ENCODE assay signal across 17 cellular contexts in genomic region chr12:131892711-131893604, GRCh38. TPM values are rescaled to one million over a fixed set of nuclear protein-coding genes. Genes with fewer than 3 reads are reported as not detected.
A peak's percentile ranks its signal among the peaks of the same experiment; 100 is the strongest.
DNase-seq lines count a peak whose midpoint lies in the region; ATAC-seq and TF ChIP-seq lines count a peak whose summit lies in the region.
"Had no signal": no experiment of that assay in that cellular context is flagged by ENCODE, and none has a peak within 500 bp of the region (broad histone marks: within the 10 kb centered on the region; RNA-seq: fewer than 3 reads in every experiment).

No MANE protein-coding gene starts in this region.

- no peak for TF ChIP-seq CTCF in type B pancreatic cell (conservative IDR thresholded peaks at IDR 0.05)

- CTCF ChIA-PET in activated naive CD4-positive, alpha-beta T cell treated with anti-CD3 and anti-CD28 coated beads, Interleukin-2, amount 10 ng/mL, durations not matched to agents 7 days and 5 days (lab: Charles Lee): no interaction called here

- H3K27me3 Mint-ChIP-seq in activated naive CD4-positive, alpha-beta T cell treated with anti-CD3 and anti-CD28 coated beads, Interleukin-2, amount 10 ng/mL, durations not matched to agents 7 days and 5 days: peaks cover 15% of the 10 kb centered on the region
- H3K27me3 Mint-ChIP-seq in activated T-helper 1 cell treated with anti-CD3 and anti-CD28 coated beads, Interleukin-12 subunit alpha, Interleukin-12 subunit beta, Interleukin-2, Interleukin-4 antibody, amounts not matched to agents 30 ng/mL and 10 ng/mL and 1 ng/mL, durations not matched to agents 14 hours and 24 hours and 36 hours (ENCODE audit: insufficient read depth): peaks cover 14% of the 10 kb centered on the region
- peaks cover 6% of the 10 kb centered on the region for H3K27me3 Mint-ChIP-seq in type B pancreatic cell

- peak overlapping the region; percentile 45 for H3K4me3 Mint-ChIP-seq in activated naive CD4-positive, alpha-beta T cell treated with anti-CD3 and anti-CD28 coated beads, Interleukin-2, amount 10 ng/mL, durations not matched to agents 7 days and 5 days
- peak overlapping the region; percentile 39 for H3K4me3 Mint-ChIP-seq in activated T-helper 1 cell treated with anti-CD3 and anti-CD28 coated beads, Interleukin-12 subunit alpha, Interleukin-12 subunit beta, Interleukin-2, Interleukin-4 antibody, amounts not matched to agents 30 ng/mL and 10 ng/mL and 1 ng/mL, durations not matched to agents 14 hours and 24 hours and 36 hours
- H3K4me3 Mint-ChIP-seq in type B pancreatic cell: peak overlapping the region; percentile 64

- peak overlapping the region; percentile 46 for H3K27ac Mint-ChIP-seq in activated naive CD4-positive, alpha-beta T cell treated with anti-CD3 and anti-CD28 coated beads, Interleukin-2, amount 10 ng/mL, durations not matched to agents 7 days and 5 days
- no peak overlapping the region for H3K27ac Mint-ChIP-seq in activated naive CD4-positive, alpha-beta T cell treated with anti-CD3 and anti-CD28 coated beads, Interleukin-2, amount 50 U/mL, for 72 hours
- H3K27ac Mint-ChIP-seq in activated T-helper 1 cell treated with anti-CD3 and anti-CD28 coated beads, Interleukin-12 subunit alpha, Interleukin-12 subunit beta, Interleukin-2, Interleukin-4 antibody, amounts not matched to agents 30 ng/mL and 10 ng/mL and 1 ng/mL, durations not matched to agents 14 hours and 24 hours and 36 hours: no peak overlapping the region
- H3K27ac Mint-ChIP-seq in type B pancreatic cell: peak overlapping the region; percentile 60

- intact Hi-C loops in activated T-helper 1 cell treated with anti-CD3 and anti-CD28 coated beads, Interleukin-12 subunit alpha, Interleukin-12 subunit beta, Interleukin-2, Interleukin-4 antibody, amounts not matched to agents 30 ng/mL and 10 ng/mL and 1 ng/mL, durations not matched to agents 14 hours and 24 hours and 36 hours (cut with micrococcal nuclease): loop anchor here (10.0 kb wide), 3 partner anchors 208 to 1018 kb away; partner anchors contain the start of gene RAN

- no peak for ATAC-seq in activated naive CD4-positive, alpha-beta T cell treated with anti-CD3 and anti-CD28 coated beads, Interleukin-2, amount 50 U/mL, for 72 hours
- ATAC-seq in GM18520 (IDR thresholded peaks at IDR 0.05; ENCODE audit: unreplicated experiment): no peak
- ATAC-seq: pancreas had no signal

- H3K9me3 Mint-ChIP-seq in activated naive CD4-positive, alpha-beta T cell treated with anti-CD3 and anti-CD28 coated beads, Interleukin-2, amount 10 ng/mL, durations not matched to agents 7 days and 5 days: no peaks in the 10 kb centered on the region
- no peaks in the 10 kb centered on the region for H3K9me3 Mint-ChIP-seq in activated naive CD4-positive, alpha-beta T cell treated with anti-CD3 and anti-CD28 coated beads, Interleukin-2, amount 50 U/mL, for 72 hours
- H3K9me3 Mint-ChIP-seq in activated T-helper 1 cell treated with anti-CD3 and anti-CD28 coated beads, Interleukin-12 subunit alpha, Interleukin-12 subunit beta, Interleukin-2, Interleukin-4 antibody, amounts not matched to agents 30 ng/mL and 10 ng/mL and 1 ng/mL, durations not matched to agents 14 hours and 24 hours and 36 hours: no peaks in the 10 kb centered on the region
- H3K9me3 Mint-ChIP-seq in type B pancreatic cell: no peaks in the 10 kb centered on the region

- peaks cover 2% of the 10 kb centered on the region for H3K36me3 Mint-ChIP-seq in activated naive CD4-positive, alpha-beta T cell treated with anti-CD3 and anti-CD28 coated beads, Interleukin-2, amount 10 ng/mL, durations not matched to agents 7 days and 5 days
- no peaks in the 10 kb centered on the region for H3K36me3 Mint-ChIP-seq in activated naive CD4-positive, alpha-beta T cell treated with anti-CD3 and anti-CD28 coated beads, Interleukin-2, amount 50 U/mL, for 72 hours
- H3K36me3 Mint-ChIP-seq in activated T-helper 1 cell treated with anti-CD3 and anti-CD28 coated beads, Interleukin-12 subunit alpha, Interleukin-12 subunit beta, Interleukin-2, Interleukin-4 antibody, amounts not matched to agents 30 ng/mL and 10 ng/mL and 1 ng/mL, durations not matched to agents 14 hours and 24 hours and 36 hours (ENCODE audit: low read depth): no peaks in the 10 kb centered on the region
- no peaks in the 10 kb centered on the region for H3K36me3 Mint-ChIP-seq in type B pancreatic cell

- peaks cover 18% of the 10 kb centered on the region for H3K4me1 Mint-ChIP-seq in activated naive CD4-positive, alpha-beta T cell treated with anti-CD3 and anti-CD28 coated beads, Interleukin-2, amount 10 ng/mL, durations not matched to agents 7 days and 5 days
- H3K4me1 Mint-ChIP-seq in activated T-helper 1 cell treated with anti-CD3 and anti-CD28 coated beads, Interleukin-12 subunit alpha, Interleukin-12 subunit beta, Interleukin-2, Interleukin-4 antibody, amounts not matched to agents 30 ng/mL and 10 ng/mL and 1 ng/mL, durations not matched to agents 14 hours and 24 hours and 36 hours (ENCODE audit: low read depth): no peaks in the 10 kb centered on the region
- H3K4me1 Mint-ChIP-seq in type B pancreatic cell (ENCODE audit: unreplicated experiment): peaks cover 13% of the 10 kb centered on the region

- DNase-seq in activated naive CD4-positive, alpha-beta T cell treated with anti-CD3 and anti-CD28 coated beads, Interleukin-2, amount 10 ng/mL, durations not matched to agents 7 days and 5 days: no peak
- no peak for DNase-seq in activated naive CD4-positive, alpha-beta T cell treated with anti-CD3 and anti-CD28 coated beads, Interleukin-2, amount 50 U/mL, for 72 hours (ENCODE audit: low spot score in 2 of 2)
- no peak for DNase-seq in activated T-helper 1 cell treated with anti-CD3 and anti-CD28 coated beads, Interleukin-12 subunit alpha, Interleukin-12 subunit beta, Interleukin-2, Interleukin-4 antibody, amounts not matched to agents 30 ng/mL and 10 ng/mL and 1 ng/mL, durations not matched to agents 14 hours and 24 hours and 36 hours (ENCODE audit: low spot score)
- DNase-seq in midbrain (lab: John Stamatoyannopoulos, UW): peak; percentile 2
- no peak for DNase-seq in type B pancreatic cell (ENCODE audit: extremely low spot score, unreplicated experiment)
- no peak for DNase-seq in pons (ENCODE audit: low spot score)
- DNase-seq in stimulated activated naive CD4-positive, alpha-beta T cell treated with Interleukin-2 at 50 U/mL for 16 hours (lab: John Stamatoyannopoulos, UW): no peak
- DNase-seq: activated CD4-positive, alpha-beta T cell treated with anti-CD3 and anti-CD28 coated beads, Interleukin-2, amount 50 U/mL, for 1 hour; activated gamma-delta T cell; DMS79 treated with DMSO at 0.1 percent for 48 hours; erythroblast; mammary epithelial cell; NCI-H2081; stimulated activated CD4-positive, alpha-beta T cell treated with anti-CD3 and anti-CD28 coated beads, Interleukin-15, amount 100 ng/mL, for 24 hours; SW 1271 had no signal

RNA-seq across cellular contexts. Expression of gene ULK1, which starts 1.5 kb away (rescaled TPM):
- 10 to 100 TPM; 17.1 to 33.9 TPM for total RNA-seq in activated naive CD4-positive, alpha-beta T cell treated with anti-CD3 and anti-CD28 coated beads, Interleukin-2, amount 50 U/mL, for 72 hours
- 28.4 TPM in 2 replicates for total RNA-seq in activated T-helper 1 cell treated with anti-CD3 and anti-CD28 coated beads, Interleukin-12 subunit alpha, Interleukin-12 subunit beta, Interleukin-2, Interleukin-4 antibody, amounts not matched to agents 30 ng/mL and 10 ng/mL and 1 ng/mL, durations not matched to agents 14 hours and 24 hours and 36 hours
- total RNA-seq in type B pancreatic cell (ENCODE audit: low replicate concordance): 80.0 and 99.3 TPM in 2 replicates

RNA-seq across cellular contexts. Expression of gene PUS1, which starts 36.1 kb away (rescaled TPM):
- 10 to 100 TPM; 16.6 to 49.9 TPM for total RNA-seq in activated naive CD4-positive, alpha-beta T cell treated with anti-CD3 and anti-CD28 coated beads, Interleukin-2, amount 50 U/mL, for 72 hours
- total RNA-seq in activated T-helper 1 cell treated with anti-CD3 and anti-CD28 coated beads, Interleukin-12 subunit alpha, Interleukin-12 subunit beta, Interleukin-2, Interleukin-4 antibody, amounts not matched to agents 30 ng/mL and 10 ng/mL and 1 ng/mL, durations not matched to agents 14 hours and 24 hours and 36 hours: 92.1 and 100.0 TPM in 2 replicates
- total RNA-seq in type B pancreatic cell (ENCODE audit: low replicate concordance): 32.2 and 38.1 TPM in 2 replicates

RNA-seq across cellular contexts. Expression of gene EP400, which starts 56.8 kb away (rescaled TPM):
- total RNA-seq in activated naive CD4-positive, alpha-beta T cell treated with anti-CD3 and anti-CD28 coated beads, Interleukin-2, amount 50 U/mL, for 72 hours: 10 to 100 TPM; 55.6 to 57.4 TPM
- total RNA-seq in activated T-helper 1 cell treated with anti-CD3 and anti-CD28 coated beads, Interleukin-12 subunit alpha, Interleukin-12 subunit beta, Interleukin-2, Interleukin-4 antibody, amounts not matched to agents 30 ng/mL and 10 ng/mL and 1 ng/mL, durations not matched to agents 14 hours and 24 hours and 36 hours: 66.6 TPM in 2 replicates
- 41.4 and 55.2 TPM in 2 replicates for total RNA-seq in type B pancreatic cell (ENCODE audit: low replicate concordance)

Comparison
In these comparisons a context has a peak if more than half of its experiments do, and no peak if none do; other contexts are left out.
1. H3K27ac Mint-ChIP-seq: peak in activated naive CD4-positive, alpha-beta T cell treated with anti-CD3 and anti-CD28 coated beads, Interleukin-2, amount 10 ng/mL, durations not matched to agents 7 days and 5 days (single experiment) and type B pancreatic cell (single experiment); none in activated naive CD4-positive, alpha-beta T cell treated with anti-CD3 and anti-CD28 coated beads, Interleukin-2, amount 50 U/mL, for 72 hours (0 of 2) and activated T-helper 1 cell treated with anti-CD3 and anti-CD28 coated beads, Interleukin-12 subunit alpha, Interleukin-12 subunit beta, Interleukin-2, Interleukin-4 antibody, amounts not matched to agents 30 ng/mL and 10 ng/mL and 1 ng/mL, durations not matched to agents 14 hours and 24 hours and 36 hours (single experiment).
2. Peak in every context shown above with its lines, with median percentiles within 50 percentile points of each other: H3K4me3 Mint-ChIP-seq.